In genomic region chr22:36387914-36388864, GRCh38 we compare ENCODE assay signal across 8 cellular contexts.
DNase-seq lines count a peak whose midpoint lies in the region; ATAC-seq and FAIRE-seq lines count a peak whose summit lies in the region.

Gene MYH9 (minus strand): TSS chr22:36387967. CDS start chr22:36349236, 38,731 bp downstream.

- peaks cover 52% of the 10 kb centered on the region for H3K36me3 Mint-ChIP-seq in effector memory CD8-positive, alpha-beta T cell (ENCODE audit: insufficient read depth)

- H3K4me1 Mint-ChIP-seq in effector memory CD8-positive, alpha-beta T cell (ENCODE audit: low read depth in 2 of 2), result peaks cover 31 to 35% of the 10 kb centered on the region in 2 donors

- peak; percentile 92 for FAIRE-seq in HTR-8/SVneo (lab: Jason Lieb, UNC)

- no peaks in the 10 kb centered on the region for H3K27me3 Mint-ChIP-seq in effector memory CD8-positive, alpha-beta T cell

- H3K9me3 Mint-ChIP-seq in effector memory CD8-positive, alpha-beta T cell, result no peaks in the 10 kb centered on the region

- H3K4me3 Mint-ChIP-seq in effector memory CD8-positive, alpha-beta T cell, result peak within 1 kb of the TSS; percentile 95 to 96

- H3K27ac Mint-ChIP-seq in effector memory CD8-positive, alpha-beta T cell, result peak within 1 kb of the TSS; percentile 97

- DNase-seq in COLO668 (lab: John Stamatoyannopoulos, UW; ENCODE audit: unreplicated experiment) (peak; percentile 100), HTR-8/SVneo (ENCODE audit: insufficient read length, low spot score) (peak; percentile 93), NOMO-1 treated with dmso at 0.1 percent for 144 hours (lab: John Stamatoyannopoulos, UW; ENCODE audit: unreplicated experiment) (peak; percentile 96), medulla oblongata (ENCODE audit: extremely low spot score) (peak; percentile 100)
- DNase-seq in activated CD8-positive, alpha-beta memory T cell treated with anti-CD3 and anti-CD28 coated beads for 48 hours (ENCODE audit: low read depth in 2 of 3, low spot score in 2 of 3), result peak; percentile 90 to 99 (median 95)
- DNase-seq in effector memory CD8-positive, alpha-beta T cell, result peak; percentile 96 to 98 (median 97)
- DNase-seq in stimulated activated CD8-positive, alpha-beta memory T cell treated with anti-CD3 and anti-CD28 coated beads, Interleukin-12 subunit alpha, Interleukin-12 subunit beta, amount 100 ng/mL, for 1 hour (ENCODE audit: low read depth), result peak; percentile 98

- ATAC-seq in GM21360 (IDR thresholded peaks at IDR 0.05; ENCODE audit: unreplicated experiment), result peak; percentile 70
- peak; percentile 76 for ATAC-seq in effector memory CD8-positive, alpha-beta T cell (replicated peaks)

Comparison
In these comparisons a context has a peak if more than half of its experiments do, and no peak if none do; other contexts are left out.
1. Peak in every context shown above with its lines: DNase-seq and ATAC-seq.